Comparison of ENCODE assay signal across 1 cellular context in the genomic region with DNA sequence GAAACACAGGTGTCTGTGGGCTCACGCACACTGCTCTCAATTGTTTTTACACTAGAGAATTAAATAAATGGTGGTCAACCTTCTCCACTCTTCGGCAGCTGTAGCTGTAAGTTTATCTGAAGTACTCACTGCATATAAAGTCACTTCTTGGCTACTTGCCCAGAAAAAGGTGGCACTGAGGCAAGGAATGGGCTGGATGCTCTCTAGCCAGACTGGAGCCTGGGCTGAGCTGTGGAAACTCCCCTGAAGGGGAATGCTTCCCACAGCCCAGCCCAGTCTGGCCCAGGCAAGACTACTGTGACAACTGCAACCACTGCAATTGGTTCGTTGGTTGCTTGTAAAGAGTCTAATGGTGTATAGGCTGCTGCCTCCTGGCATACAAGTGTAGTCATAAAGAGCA.
TF ChIP-seq lines count a peak whose summit lies in the region.

No MANE protein-coding gene starts in this region.

TF ChIP-seq in K562, 482 proteins besides CTCF, POLR2A, EP300 and RAD21:
- no peak for TF ChIP-seq PKNOX1 (IDR thresholded peaks at IDR 0.05)
- peak; percentile 78 for TF ChIP-seq NFIC (IDR thresholded peaks at IDR 0.05)
- TF ChIP-seq, protein P1, sequence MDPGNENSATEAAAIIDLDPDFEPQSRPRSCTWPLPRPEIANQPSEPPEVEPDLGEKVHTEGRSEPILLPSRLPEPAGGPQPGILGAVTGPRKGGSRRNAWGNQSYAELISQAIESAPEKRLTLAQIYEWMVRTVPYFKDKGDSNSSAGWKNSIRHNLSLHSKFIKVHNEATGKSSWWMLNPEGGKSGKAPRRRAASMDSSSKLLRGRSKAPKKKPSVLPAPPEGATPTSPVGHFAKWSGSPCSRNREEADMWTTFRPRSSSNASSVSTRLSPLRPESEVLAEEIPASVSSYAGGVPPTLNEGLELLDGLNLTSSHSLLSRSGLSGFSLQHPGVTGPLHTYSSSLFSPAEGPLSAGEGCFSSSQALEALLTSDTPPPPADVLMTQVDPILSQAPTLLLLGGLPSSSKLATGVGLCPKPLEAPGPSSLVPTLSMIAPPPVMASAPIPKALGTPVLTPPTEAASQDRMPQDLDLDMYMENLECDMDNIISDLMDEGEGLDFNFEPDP (CRISPR knock-in tag; IDR thresholded peaks at IDR 0.05) = no peak
- TF ChIP-seq HMGN3 (IDR thresholded peaks at IDR 0.05; ENCODE audit: borderline replicate concordance, extremely low read depth, insufficient read length, low read depth, low read length) = no peak
- no peak for TF ChIP-seq EHMT2 (IDR thresholded peaks at IDR 0.05)
- TF ChIP-seq FOS (IDR thresholded peaks at IDR 0.05; ENCODE audit: extremely low read depth, insufficient read length) = no peak
